ENCODE assay signal across 7 cellular contexts in the genomic region with DNA sequence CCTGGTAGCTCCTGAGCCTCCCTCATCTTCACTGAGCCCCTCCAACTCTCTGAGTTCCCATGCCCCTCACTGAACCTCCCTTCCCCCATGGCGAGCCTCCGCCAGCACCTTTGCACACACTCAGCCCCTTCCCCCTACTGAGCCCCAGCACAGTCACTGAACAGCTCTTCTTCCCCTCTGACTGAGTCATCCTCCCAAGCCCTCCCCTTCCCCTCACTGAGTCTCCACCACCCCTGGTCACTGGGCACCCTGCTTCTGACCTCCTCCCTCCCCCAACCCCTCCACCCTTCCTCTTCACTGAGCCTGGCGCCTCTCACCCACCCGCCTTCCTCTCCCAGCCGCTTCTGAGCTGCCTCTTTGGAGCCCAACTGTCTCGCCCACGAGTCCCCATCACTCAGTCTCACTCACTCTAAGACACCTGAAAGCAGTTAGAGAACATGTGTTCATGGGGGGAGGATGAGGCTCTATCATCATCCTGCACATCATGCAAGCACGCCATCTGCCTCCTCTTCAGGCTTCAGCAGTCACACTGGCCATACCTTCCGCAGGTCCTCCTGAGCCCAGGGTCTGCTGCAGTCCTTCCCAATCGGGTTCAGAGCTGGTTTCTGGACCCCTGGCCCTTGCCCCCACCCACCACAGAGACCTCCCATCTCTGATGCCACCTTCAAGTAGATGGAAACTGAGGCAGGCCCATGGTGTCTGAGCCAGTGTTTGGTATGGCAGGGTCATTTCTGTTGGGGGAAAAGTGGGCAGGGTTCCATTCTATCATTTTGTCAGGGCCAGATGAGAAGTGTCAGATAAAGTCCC. TPM values are rescaled to one million over a fixed set of nuclear protein-coding genes. Genes with fewer than 3 reads are reported as not detected.
DNase-seq lines count a peak whose midpoint lies in the region; ATAC-seq and TF ChIP-seq lines count a peak whose summit lies in the region.

No MANE protein-coding gene starts in this region.

- no peaks in the 10 kb centered on the region for H3K36me3 Mint-ChIP-seq in activated T-cell treated with anti-CD3 and anti-CD28 coated beads, Interleukin-2, amount 50 U/mL, for 72 hours (ENCODE audit: insufficient read depth in 2 of 2)
- H3K36me3 Mint-ChIP-seq in neural crest cell (ENCODE audit: low read depth) (no peaks in the 10 kb centered on the region), glutamatergic neuron (ENCODE audit: unreplicated experiment) (no peaks in the 10 kb centered on the region)

- H3K9me3 Mint-ChIP-seq in activated T-cell treated with anti-CD3 and anti-CD28 coated beads, Interleukin-2, amount 50 U/mL, for 72 hours: no peaks in the 10 kb centered on the region
- no peaks in the 10 kb centered on the region for H3K9me3 Mint-ChIP-seq in neural crest cell
- peaks cover 5% of the 10 kb centered on the region for H3K9me3 Mint-ChIP-seq in glutamatergic neuron (ENCODE audit: unreplicated experiment)

- DNase-seq in DMS 273 (lab: John Stamatoyannopoulos, UW; ENCODE audit: unreplicated experiment) (peak; percentile 80), HK-2 (ENCODE audit: unreplicated experiment) (peak; percentile 90), neural crest cell (ENCODE audit: low read depth, low spot score) (no peak), NCI-H2029 (lab: John Stamatoyannopoulos, UW) (no peak), NCI-H1436 (lab: John Stamatoyannopoulos, UW) (no peak), glutamatergic neuron (no peak)
- peak; percentile 30 to 42 for DNase-seq in activated T-cell treated with anti-CD3 and anti-CD28 coated beads, Interleukin-2, amount 50 U/mL, for 72 hours

- peak overlapping the region; percentile 39 to 77 for H3K4me3 Mint-ChIP-seq in activated T-cell treated with anti-CD3 and anti-CD28 coated beads, Interleukin-2, amount 50 U/mL, for 72 hours
- H3K4me3 Mint-ChIP-seq in neural crest cell (peak overlapping the region; percentile 78), glutamatergic neuron (ENCODE audit: unreplicated experiment) (no peak overlapping the region)

- peaks cover 54% of the 10 kb centered on the region for H3K27me3 Mint-ChIP-seq in activated T-cell treated with anti-CD3 and anti-CD28 coated beads, Interleukin-2, amount 50 U/mL, for 72 hours (ENCODE audit: low read depth)
- H3K27me3 Mint-ChIP-seq in neural crest cell (ENCODE audit: low read depth) (peaks cover 65% of the 10 kb centered on the region), glutamatergic neuron (ENCODE audit: unreplicated experiment) (peaks cover 13% of the 10 kb centered on the region)

- ATAC-seq in activated T-cell treated with anti-CD3 and anti-CD28 coated beads, Interleukin-2, amount 50 U/mL, for 72 hours (replicated peaks in 1 of 2): peak; percentile 55 to 61

- H3K4me1 Mint-ChIP-seq in activated T-cell treated with anti-CD3 and anti-CD28 coated beads, Interleukin-2, amount 50 U/mL, for 72 hours (ENCODE audit: low read depth): peaks cover 23% of the 10 kb centered on the region
- peaks cover 22% of the 10 kb centered on the region for H3K4me1 Mint-ChIP-seq in neural crest cell
- H3K4me1 Mint-ChIP-seq in glutamatergic neuron (ENCODE audit: low read depth, unreplicated experiment): peaks cover 2% of the 10 kb centered on the region

- no peak for TF ChIP-seq CTCF in neural crest cell (conservative IDR thresholded peaks at IDR 0.05)
- no peak for TF ChIP-seq CTCF in glutamatergic neuron (IDR thresholded peaks at IDR 0.05; ENCODE audit: partially characterized antibody, unreplicated experiment)

- H3K27ac Mint-ChIP-seq in activated T-cell treated with anti-CD3 and anti-CD28 coated beads, Interleukin-2, amount 50 U/mL, for 72 hours: no peak overlapping the region
- H3K27ac Mint-ChIP-seq in neural crest cell (ENCODE audit: unreplicated experiment): no peak overlapping the region
- H3K27ac Mint-ChIP-seq in glutamatergic neuron (ENCODE audit: unreplicated experiment): no peak overlapping the region

RNA-seq across cellular contexts. Expression of a gene that starts 2.0 kb away (rescaled TPM):
- total RNA-seq in activated T-cell treated with anti-CD3 and anti-CD28 coated beads, Interleukin-2, amount 50 U/mL, for 72 hours: under 1 TPM; 0.49 to 0.96 TPM
- total RNA-seq in neural crest cell (16.7 and 18.7 TPM in 2 replicates), glutamatergic neuron (ENCODE audit: unreplicated experiment) (13.9 TPM)

RNA-seq across cellular contexts. Expression of a gene that starts 21.1 kb away (rescaled TPM):
- total RNA-seq in activated T-cell treated with anti-CD3 and anti-CD28 coated beads, Interleukin-2, amount 50 U/mL, for 72 hours: under 1 TPM in 1 of 2 donors, not detected in 1; 0.19 TPM
- total RNA-seq in neural crest cell (10.1 and 11.0 TPM in 2 replicates), glutamatergic neuron (ENCODE audit: unreplicated experiment) (1.5 TPM)

RNA-seq across cellular contexts. Expression of a gene that starts 31.2 kb away (rescaled TPM):
- 1 to 10 TPM; 1.1 TPM for total RNA-seq in activated T-cell treated with anti-CD3 and anti-CD28 coated beads, Interleukin-2, amount 50 U/mL, for 72 hours
- total RNA-seq in neural crest cell: not detected in 2 replicates
- 1.2 TPM for total RNA-seq in glutamatergic neuron (ENCODE audit: unreplicated experiment)

Comparison
In these comparisons a context has a peak if more than half of its experiments do, and no peak if none do; other contexts are left out.
1. DNase-seq: peak in DMS 273 (single experiment), HK-2 (single experiment) and activated T-cell treated with anti-CD3 and anti-CD28 coated beads, Interleukin-2, amount 50 U/mL, for 72 hours (2 of 2); none in neural crest cell (single experiment), NCI-H2029 (single experiment), NCI-H1436 (single experiment) and glutamatergic neuron (single experiment).